ENCODE assay signal across 1 cellular context in the genomic region with DNA sequence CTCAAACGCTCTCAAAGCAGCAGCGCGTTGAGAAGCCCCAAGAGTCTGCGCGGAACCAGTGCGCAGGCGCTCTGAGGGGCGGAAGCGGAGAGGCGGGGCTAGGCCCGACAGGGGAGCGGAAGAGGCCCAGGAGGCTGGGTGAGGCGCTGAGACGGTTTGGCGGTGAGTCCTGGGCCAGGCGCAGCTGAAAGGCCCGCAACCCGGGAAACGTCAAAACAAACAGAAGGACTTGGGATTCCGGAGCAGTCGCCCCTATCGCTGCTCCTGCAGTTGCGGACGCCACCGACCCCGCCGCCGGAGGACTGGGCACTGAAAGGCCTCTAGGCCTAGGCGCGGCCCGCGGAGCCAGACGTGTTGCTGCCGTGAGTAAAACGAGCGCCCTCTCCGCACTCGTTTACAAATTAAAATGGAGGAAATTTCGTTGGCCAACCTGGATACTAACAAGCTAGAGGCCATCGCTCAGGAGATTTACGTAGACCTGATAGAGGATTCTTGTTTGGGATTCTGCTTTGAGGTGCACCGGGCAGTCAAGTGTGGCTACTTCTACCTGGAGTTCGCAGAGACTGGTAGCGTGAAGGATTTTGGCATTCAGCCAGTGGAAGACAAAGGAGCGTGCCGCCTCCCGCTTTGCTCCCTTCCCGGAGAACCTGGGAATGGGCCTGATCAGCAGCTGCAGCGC.
TF ChIP-seq lines count a peak whose summit lies in the region.

A gene with protein sequence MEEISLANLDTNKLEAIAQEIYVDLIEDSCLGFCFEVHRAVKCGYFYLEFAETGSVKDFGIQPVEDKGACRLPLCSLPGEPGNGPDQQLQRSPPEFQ (plus strand): TSS at position 129 of the 679 bp plus-strand sequence. CDS start 278 bp downstream, at position 407.

TF ChIP-seq in HEK293, 187 proteins besides CTCF, POLR2A, EP300 and RAD21 (continued from another document):
- TF ChIP-seq ZNF391 (tag by site-specific recombination; IDR thresholded peaks at IDR 0.05; ENCODE audit: borderline replicate concordance, low read depth) (peak; percentile 22; the same call in 1 of the 2 replicates), ZFP3 (tag by site-specific recombination; IDR thresholded peaks at IDR 0.05; ENCODE audit: low read depth) (0 out of 2 replicates have a peak, but pooled peaks have one; percentile 28), KLF7 (tag by site-specific recombination; IDR thresholded peaks at IDR 0.05; ENCODE audit: borderline replicate concordance) (0 out of 2 replicates have a peak, but pooled peaks have one; percentile 50), ZNF629 (tag by site-specific recombination; IDR thresholded peaks at IDR 0.05) (0 out of 2 replicates have a peak, but pooled peaks have one; percentile 23), GLIS1 (tag by site-specific recombination; IDR thresholded peaks at IDR 0.05) (peak; percentile 52), SP7 (tag by site-specific recombination; IDR thresholded peaks at IDR 0.05) (peak; percentile 55), SALL2 (tag by site-specific recombination; IDR thresholded peaks at IDR 0.05; ENCODE audit: borderline replicate concordance) (no peak), ZNF112 (tag by site-specific recombination; IDR thresholded peaks at IDR 0.05) (no peak), ZBTB20 (tag by site-specific recombination; IDR thresholded peaks at IDR 0.05) (peak; percentile 90), ZNF76 (tag by site-specific recombination; IDR thresholded peaks at IDR 0.05; ENCODE audit: borderline replicate concordance, low read depth) (peak; percentile 60), ZXDB (tag by site-specific recombination; IDR thresholded peaks at IDR 0.05) (peak; percentile 88), ZNF707 (tag by site-specific recombination; IDR thresholded peaks at IDR 0.05) (no peak), KLF16 (tag by site-specific recombination; IDR thresholded peaks at IDR 0.05) (peak; percentile 67; the same call in 1 of the 2 replicates), GLI4 (tag by site-specific recombination; IDR thresholded peaks at IDR 0.05) (0 out of 2 replicates have a peak, but pooled peaks have one; percentile 21), ZNF350 (tag by site-specific recombination; IDR thresholded peaks at IDR 0.05) (no peak), ZNF426 (tag by site-specific recombination; IDR thresholded peaks at IDR 0.05) (no peak), ZNF155 (tag by site-specific recombination; IDR thresholded peaks at IDR 0.05) (no peak), ZBTB21 (tag by site-specific recombination; IDR thresholded peaks at IDR 0.05) (no peak), IKZF3 (tag by site-specific recombination; IDR thresholded peaks at IDR 0.05) (no peak), ZNF416 (tag by site-specific recombination; IDR thresholded peaks at IDR 0.05) (no peak), ZNF157 (tag by site-specific recombination; IDR thresholded peaks at IDR 0.05) (no peak), YY1 (tag by site-specific recombination; IDR thresholded peaks at IDR 0.05) (0 out of 2 replicates have a peak, but pooled peaks have one; percentile 56), ZNF324 (tag by site-specific recombination; IDR thresholded peaks at IDR 0.05) (peak; percentile 70; the same call in 1 of the 2 replicates), ZNF624 (tag by site-specific recombination; IDR thresholded peaks at IDR 0.05) (no peak), ZNF837 (tag by site-specific recombination; IDR thresholded peaks at IDR 0.05) (no peak), ZNF16 (tag by site-specific recombination; IDR thresholded peaks at IDR 0.05; ENCODE audit: low read depth) (0 out of 2 replicates have a peak, but pooled peaks have one; percentile 16), ZNF501 (tag by site-specific recombination; IDR thresholded peaks at IDR 0.05) (peak; percentile 85; the same call in 1 of the 2 replicates), ZNF510 (tag by site-specific recombination; IDR thresholded peaks at IDR 0.05; ENCODE audit: insufficient replicate concordance) (no peak), ZNF600 (tag by site-specific recombination; IDR thresholded peaks at IDR 0.05) (peak; percentile 45; the same call in 1 of the 2 replicates), GLIS2 (tag by site-specific recombination; IDR thresholded peaks at IDR 0.05) (peak; percentile 88), ZNF843 (tag by site-specific recombination; IDR thresholded peaks at IDR 0.05) (0 out of 2 replicates have a peak, but pooled peaks have one; percentile 37), SCRT2 (tag by site-specific recombination; IDR thresholded peaks at IDR 0.05) (peak; percentile 90), ZNF610 (tag by site-specific recombination; IDR thresholded peaks at IDR 0.05; ENCODE audit: borderline replicate concordance) (0 out of 2 replicates have a peak, but pooled peaks have one; percentile 49), ZNF571 (tag by site-specific recombination; IDR thresholded peaks at IDR 0.05) (no peak), ZFP69B (tag by site-specific recombination; IDR thresholded peaks at IDR 0.05) (peak; percentile 21; the same call in 1 of the 2 replicates), HOXD13 (CRISPR knock-in tag; IDR thresholded peaks at IDR 0.05; ENCODE audit: borderline replicate concordance) (peak; percentile 21; the same call in 1 of the 2 replicates), ZNF37A (tag by site-specific recombination; IDR thresholded peaks at IDR 0.05) (peak; percentile 22; the same call in 1 of the 2 replicates), ZFP37 (tag by site-specific recombination; IDR thresholded peaks at IDR 0.05) (peak; percentile 82)
- TF ChIP-seq, protein P1, sequence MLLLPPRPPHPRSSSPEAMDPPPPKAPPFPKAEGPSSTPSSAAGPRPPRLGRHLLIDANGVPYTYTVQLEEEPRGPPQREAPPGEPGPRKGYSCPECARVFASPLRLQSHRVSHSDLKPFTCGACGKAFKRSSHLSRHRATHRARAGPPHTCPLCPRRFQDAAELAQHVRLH (tag by site-specific recombination; IDR thresholded peaks at IDR 0.05): peak; percentile 58; the same call in 1 of the 2 replicates
- TF ChIP-seq, protein P2, sequence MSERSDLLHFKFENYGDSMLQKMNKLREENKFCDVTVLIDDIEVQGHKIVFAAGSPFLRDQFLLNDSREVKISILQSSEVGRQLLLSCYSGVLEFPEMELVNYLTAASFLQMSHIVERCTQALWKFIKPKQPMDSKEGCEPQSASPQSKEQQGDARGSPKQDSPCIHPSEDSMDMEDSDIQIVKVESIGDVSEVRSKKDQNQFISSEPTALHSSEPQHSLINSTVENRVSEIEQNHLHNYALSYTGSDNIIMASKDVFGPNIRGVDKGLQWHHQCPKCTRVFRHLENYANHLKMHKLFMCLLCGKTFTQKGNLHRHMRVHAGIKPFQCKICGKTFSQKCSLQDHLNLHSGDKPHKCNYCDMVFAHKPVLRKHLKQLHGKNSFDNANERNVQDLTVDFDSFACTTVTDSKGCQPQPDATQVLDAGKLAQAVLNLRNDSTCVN (tag by site-specific recombination; optimal IDR thresholded peaks at IDR 0.05): peak; percentile 39
- TF ChIP-seq, protein P3, sequence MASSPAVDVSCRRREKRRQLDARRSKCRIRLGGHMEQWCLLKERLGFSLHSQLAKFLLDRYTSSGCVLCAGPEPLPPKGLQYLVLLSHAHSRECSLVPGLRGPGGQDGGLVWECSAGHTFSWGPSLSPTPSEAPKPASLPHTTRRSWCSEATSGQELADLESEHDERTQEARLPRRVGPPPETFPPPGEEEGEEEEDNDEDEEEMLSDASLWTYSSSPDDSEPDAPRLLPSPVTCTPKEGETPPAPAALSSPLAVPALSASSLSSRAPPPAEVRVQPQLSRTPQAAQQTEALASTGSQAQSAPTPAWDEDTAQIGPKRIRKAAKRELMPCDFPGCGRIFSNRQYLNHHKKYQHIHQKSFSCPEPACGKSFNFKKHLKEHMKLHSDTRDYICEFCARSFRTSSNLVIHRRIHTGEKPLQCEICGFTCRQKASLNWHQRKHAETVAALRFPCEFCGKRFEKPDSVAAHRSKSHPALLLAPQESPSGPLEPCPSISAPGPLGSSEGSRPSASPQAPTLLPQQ (tag by site-specific recombination; IDR thresholded peaks at IDR 0.05): 0 out of 2 replicates have a peak, but pooled peaks have one; percentile 52
- TF ChIP-seq, protein P4, sequence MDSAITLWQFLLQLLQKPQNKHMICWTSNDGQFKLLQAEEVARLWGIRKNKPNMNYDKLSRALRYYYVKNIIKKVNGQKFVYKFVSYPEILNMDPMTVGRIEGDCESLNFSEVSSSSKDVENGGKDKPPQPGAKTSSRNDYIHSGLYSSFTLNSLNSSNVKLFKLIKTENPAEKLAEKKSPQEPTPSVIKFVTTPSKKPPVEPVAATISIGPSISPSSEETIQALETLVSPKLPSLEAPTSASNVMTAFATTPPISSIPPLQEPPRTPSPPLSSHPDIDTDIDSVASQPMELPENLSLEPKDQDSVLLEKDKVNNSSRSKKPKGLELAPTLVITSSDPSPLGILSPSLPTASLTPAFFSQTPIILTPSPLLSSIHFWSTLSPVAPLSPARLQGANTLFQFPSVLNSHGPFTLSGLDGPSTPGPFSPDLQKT (IDR thresholded peaks at IDR 0.05; ENCODE audit: borderline replicate concordance, low read depth, low read length): peak; percentile 50; the same call in 1 of the 2 replicates
- TF ChIP-seq, protein P5, sequence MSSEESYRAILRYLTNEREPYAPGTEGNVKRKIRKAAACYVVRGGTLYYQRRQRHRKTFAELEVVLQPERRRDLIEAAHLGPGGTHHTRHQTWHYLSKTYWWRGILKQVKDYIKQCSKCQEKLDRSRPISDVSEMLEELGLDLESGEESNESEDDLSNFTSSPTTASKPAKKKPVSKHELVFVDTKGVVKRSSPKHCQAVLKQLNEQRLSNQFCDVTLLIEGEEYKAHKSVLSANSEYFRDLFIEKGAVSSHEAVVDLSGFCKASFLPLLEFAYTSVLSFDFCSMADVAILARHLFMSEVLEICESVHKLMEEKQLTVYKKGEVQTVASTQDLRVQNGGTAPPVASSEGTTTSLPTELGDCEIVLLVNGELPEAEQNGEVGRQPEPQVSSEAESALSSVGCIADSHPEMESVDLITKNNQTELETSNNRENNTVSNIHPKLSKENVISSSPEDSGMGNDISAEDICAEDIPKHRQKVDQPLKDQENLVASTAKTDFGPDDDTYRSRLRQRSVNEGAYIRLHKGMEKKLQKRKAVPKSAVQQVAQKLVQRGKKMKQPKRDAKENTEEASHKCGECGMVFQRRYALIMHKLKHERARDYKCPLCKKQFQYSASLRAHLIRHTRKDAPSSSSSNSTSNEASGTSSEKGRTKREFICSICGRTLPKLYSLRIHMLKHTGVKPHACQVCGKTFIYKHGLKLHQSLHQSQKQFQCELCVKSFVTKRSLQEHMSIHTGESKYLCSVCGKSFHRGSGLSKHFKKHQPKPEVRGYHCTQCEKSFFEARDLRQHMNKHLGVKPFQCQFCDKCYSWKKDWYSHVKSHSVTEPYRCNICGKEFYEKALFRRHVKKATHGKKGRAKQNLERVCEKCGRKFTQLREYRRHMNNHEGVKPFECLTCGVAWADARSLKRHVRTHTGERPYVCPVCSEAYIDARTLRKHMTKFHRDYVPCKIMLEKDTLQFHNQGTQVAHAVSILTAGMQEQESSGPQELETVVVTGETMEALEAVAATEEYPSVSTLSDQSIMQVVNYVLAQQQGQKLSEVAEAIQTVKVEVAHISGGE (tag by site-specific recombination; conservative IDR thresholded peaks at IDR 0.05; ENCODE audit: low read depth): peak; percentile 77
- TF ChIP-seq, protein P6, sequence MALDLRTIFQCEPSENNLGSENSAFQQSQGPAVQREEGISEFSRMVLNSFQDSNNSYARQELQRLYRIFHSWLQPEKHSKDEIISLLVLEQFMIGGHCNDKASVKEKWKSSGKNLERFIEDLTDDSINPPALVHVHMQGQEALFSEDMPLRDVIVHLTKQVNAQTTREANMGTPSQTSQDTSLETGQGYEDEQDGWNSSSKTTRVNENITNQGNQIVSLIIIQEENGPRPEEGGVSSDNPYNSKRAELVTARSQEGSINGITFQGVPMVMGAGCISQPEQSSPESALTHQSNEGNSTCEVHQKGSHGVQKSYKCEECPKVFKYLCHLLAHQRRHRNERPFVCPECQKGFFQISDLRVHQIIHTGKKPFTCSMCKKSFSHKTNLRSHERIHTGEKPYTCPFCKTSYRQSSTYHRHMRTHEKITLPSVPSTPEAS (tag by site-specific recombination; IDR thresholded peaks at IDR 0.05): no peak
- TF ChIP-seq, protein P7, sequence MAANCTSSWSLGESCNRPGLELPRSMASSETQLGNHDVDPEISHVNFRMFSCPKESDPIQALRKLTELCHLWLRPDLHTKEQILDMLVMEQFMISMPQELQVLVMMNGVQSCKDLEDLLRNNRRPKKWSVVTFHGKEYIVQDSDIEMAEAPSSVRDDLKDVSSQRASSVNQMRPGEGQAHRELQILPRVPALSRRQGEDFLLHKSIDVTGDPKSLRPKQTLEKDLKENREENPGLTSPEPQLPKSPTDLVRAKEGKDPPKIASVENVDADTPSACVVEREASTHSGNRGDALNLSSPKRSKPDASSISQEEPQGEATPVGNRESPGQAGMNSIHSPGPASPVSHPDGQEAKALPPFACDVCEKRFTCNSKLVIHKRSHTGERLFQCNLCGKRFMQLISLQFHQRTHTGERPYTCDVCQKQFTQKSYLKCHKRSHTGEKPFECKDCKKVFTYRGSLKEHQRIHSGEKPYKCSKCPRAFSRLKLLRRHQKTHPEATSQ (tag by site-specific recombination; IDR thresholded peaks at IDR 0.05): 0 out of 2 replicates have a peak, but pooled peaks have one; percentile 54
